In genomic region chr2:170942615-170943014, GRCh38 we compare ENCODE assay signal across 22 cellular contexts.
"Had no signal": no experiment of that assay in that cellular context is flagged by ENCODE, and none has a peak within 500 bp of the region (broad histone marks: within the 10 kb centered on the region; RNA-seq: fewer than 3 reads in every experiment).

No MANE protein-coding gene starts in this region.

- H3K27ac ChIP-seq: dorsolateral prefrontal cortex, foreskin keratinocyte, gastroesophageal sphincter, heart right ventricle, left lung, neural progenitor cell, parathyroid adenoma, right lobe of liver, thoracic aorta, transverse colon, upper lobe of right lung, uterus had no signal

- ATAC-seq: foreskin keratinocyte; gastroesophageal sphincter; heart right ventricle; left cardiac atrium; left lung; naive thymus-derived CD4-positive, alpha-beta T cell; right lobe of liver; stimulated activated naive B cell treated with anti-CD40 and anti-IgM and Interleukin-4, amounts not matched to agents 10 μg/mL and 1 μg/mL and 100 μg/mL, for 72 hours; upper lobe of right lung had no signal

- H3K4me3 ChIP-seq: dorsolateral prefrontal cortex, gastroesophageal sphincter, heart right ventricle, left lung, neural progenitor cell, right lobe of liver, thoracic aorta, transverse colon, upper lobe of right lung, uterus had no signal

- DNase-seq: dorsolateral prefrontal cortex; effector CD4-positive, alpha-beta T cell; foreskin keratinocyte; heart right ventricle; hippocampal formation; left cardiac atrium; left lung; mesenchymal stem cell; midbrain; naive thymus-derived CD4-positive, alpha-beta T cell; right lobe of liver; small intestine; stimulated activated CD4-positive, alpha-beta T cell treated with anti-CD3 and anti-CD28 coated beads, Interleukin-15, amount 100 ng/mL, for 24 hours; stimulated activated CD4-positive, alpha-beta T cell treated with anti-CD3 and anti-CD28 coated beads, Interleukin-2, amount 100 ng/mL, for 48 hours; stimulated activated naive B cell treated with anti-CD40 and anti-IgM and Interleukin-4, amounts not matched to agents 10 μg/mL and 1 μg/mL and 100 μg/mL, for 72 hours; transverse colon; upper lobe of right lung; uterus had no signal

- H3K9me3 ChIP-seq: gastroesophageal sphincter, heart right ventricle, left lung, right lobe of liver, thoracic aorta, transverse colon, upper lobe of right lung, uterus had no signal

- H3K4me1 ChIP-seq: foreskin keratinocyte had no signal

- H3K27me3 ChIP-seq: dorsolateral prefrontal cortex, foreskin keratinocyte, gastroesophageal sphincter, heart right ventricle, left lung, neural progenitor cell, right lobe of liver, transverse colon, upper lobe of right lung, uterus had no signal

- H3K36me3 ChIP-seq: thoracic aorta, transverse colon, uterus had no signal
